ENCODE assay signal across 8 cellular contexts in genomic region chr19:36379510-36379819, GRCh38. TPM values are rescaled to one million over a fixed set of nuclear protein-coding genes. Genes with fewer than 3 reads are reported as not detected.
DNase-seq lines count a peak whose midpoint lies in the region; ATAC-seq, FAIRE-seq and TF ChIP-seq lines count a peak whose summit lies in the region.

No MANE protein-coding gene starts in this region.

- CTCF ChIA-PET in K562 (lab: Yijun Ruan, JAX; ENCODE audit: low intra/inter-chr PET ratio): no interaction called here

- H3K27ac ChIP-seq in K562 (ENCODE audit: extremely low read depth, low read depth, low read length) (no peak overlapping the region), upper lobe of left lung (peak overlapping the region; percentile 83 to 85 (median 84))

- peaks cover 0 to 10% of the 10 kb centered on the region in 2 experiments; a peak in 2 of 5 replicates for H3K4me1 ChIP-seq in K562 (replicated peaks in 1 of 2; ENCODE audit: control insufficient read depth in 2 of 2, insufficient read depth in 2 of 2, low read length in 2 of 2)
- H3K4me1 ChIP-seq in upper lobe of left lung: peaks cover 8 to 17% (median 13%) of the 10 kb centered on the region in 4 donors

- intact Hi-C loops in K562 (cut with micrococcal nuclease): loop anchor here (2.0 kb wide), 1 partner anchor 113 kb away; no protein-coding TSS in a partner anchor

- no peaks in the 10 kb centered on the region for H3K9me1 ChIP-seq in K562 (ENCODE audit: control insufficient read depth, insufficient read depth, low read length)

- H3K27me3 ChIP-seq in K562 (ENCODE audit: control insufficient read depth in 2 of 2, insufficient read depth in 2 of 2, low read length in 2 of 2): no peaks in the 10 kb centered on the region
- H3K27me3 ChIP-seq in upper lobe of left lung: no peaks in the 10 kb centered on the region

- H3K36me3 ChIP-seq in K562 (ENCODE audit: control insufficient read depth, insufficient read depth, low read length) (no peaks in the 10 kb centered on the region), upper lobe of left lung (no peaks in the 10 kb centered on the region)

- FAIRE-seq in K562 (lab: Jason Lieb, UNC): no peak

- H3K4me3 ChIP-seq in K562 (peak overlapping the region; percentile 65; the same call in 1 of the 2 replicates), upper lobe of left lung (peak overlapping the region in 3 of 4 donors; percentile 73 to 91 (median 82))

- H2AFZ ChIP-seq in K562 (ENCODE audit: low read depth, low read length): peak overlapping the region; percentile 78

- TF ChIP-seq CTCF in K562 (IDR thresholded peaks at IDR 0.05 in 2 of 3, conservative IDR thresholded peaks at IDR 0.05 in 1 of 3; ENCODE audit: insufficient read depth in 2 of 3, low read depth in 1 of 3, low read length in 3 of 3) (no peak), upper lobe of left lung (IDR thresholded peaks at IDR 0.05) (no peak)

- H3K27me3 Mint-ChIP-seq in activated naive CD4-positive, alpha-beta T cell treated with anti-CD3 and anti-CD28 coated beads, Interleukin-2, amount 50 U/mL, for 24 hours: no peaks in the 10 kb centered on the region
- no peaks in the 10 kb centered on the region for H3K27me3 Mint-ChIP-seq in memory B cell

- POLR2A ChIA-PET in K562 (lab: Yijun Ruan, JAX): interaction anchor here (0.5 to 2.1 kb wide), 6 partner anchors 11 to 945 kb away, joined by 3 to 10 read pairs (median 3); partner anchors contain the start of gene ZNF566

- H3K9me3 ChIP-seq in K562 (replicated peaks; ENCODE audit: control insufficient read depth, insufficient read depth, low read depth, low read length) (peaks cover 3% of the 10 kb centered on the region; the same call in 1 of the 2 replicates), upper lobe of left lung (peaks cover 0 to 5% (median 0%) of the 10 kb centered on the region in 4 donors)

- no TSS peak for BruUV-seq in K562 (replicated peaks; lab: Mats Ljungman, UMichigan)

- H3K79me2 ChIP-seq in K562 (ENCODE audit: control insufficient read depth, insufficient read depth, low read length): no peaks in the 10 kb centered on the region

- H3K4me1 Mint-ChIP-seq in activated naive CD4-positive, alpha-beta T cell treated with anti-CD3 and anti-CD28 coated beads, Interleukin-2, amount 50 U/mL, for 24 hours: peaks cover 21% of the 10 kb centered on the region
- peaks cover 12% of the 10 kb centered on the region for H3K4me1 Mint-ChIP-seq in memory B cell

- no peak for TF ChIP-seq POLR2A in K562 (conservative IDR thresholded peaks at IDR 0.05)
- no peak for TF ChIP-seq POLR2A in upper lobe of left lung (IDR thresholded peaks at IDR 0.05)

- peak overlapping the region; percentile 88 for H3K4me3 Mint-ChIP-seq in activated naive CD4-positive, alpha-beta T cell treated with anti-CD3 and anti-CD28 coated beads, Interleukin-2, amount 50 U/mL, for 24 hours
- peak overlapping the region; percentile 95 for H3K4me3 Mint-ChIP-seq in memory B cell

- no peak overlapping the region for H3K27ac Mint-ChIP-seq in activated naive CD4-positive, alpha-beta T cell treated with anti-CD3 and anti-CD28 coated beads, Interleukin-2, amount 50 U/mL, for 24 hours
- peak overlapping the region; percentile 96 for H3K27ac Mint-ChIP-seq in memory B cell

- peaks cover 15% of the 10 kb centered on the region for H3K36me3 Mint-ChIP-seq in activated naive CD4-positive, alpha-beta T cell treated with anti-CD3 and anti-CD28 coated beads, Interleukin-2, amount 50 U/mL, for 24 hours
- H3K36me3 Mint-ChIP-seq in memory B cell: no peaks in the 10 kb centered on the region

- TF ChIP-seq EP300 in K562 (IDR thresholded peaks at IDR 0.05; ENCODE audit: low read length): no peak
- no peak for TF ChIP-seq EP300 in upper lobe of left lung (IDR thresholded peaks at IDR 0.05)

- WGBS in K562 (ENCODE audit: insufficient coverage, low coverage, missing lambda C conversion rate): 64% methylated on average over 7 of the region's 10 CpGs
- WGBS in upper lobe of left lung, 2 donors: 68 to 74% methylated on average over 10 of the region's 10 CpGs

- in situ Hi-C loops in K562 (cut with MboI): no loop called here

- no peak for TF ChIP-seq RAD21 in K562 (CRISPR knock-in tag; conservative IDR thresholded peaks at IDR 0.05 in 1 of 2, IDR thresholded peaks at IDR 0.05 in 1 of 2)

- peaks cover 5% of the 10 kb centered on the region for H3K9me3 Mint-ChIP-seq in activated naive CD4-positive, alpha-beta T cell treated with anti-CD3 and anti-CD28 coated beads, Interleukin-2, amount 50 U/mL, for 24 hours
- no peaks in the 10 kb centered on the region for H3K9me3 Mint-ChIP-seq in memory B cell

- no peak for DNase-seq in activated naive CD4-positive, alpha-beta T cell treated with Interleukin-2 at 50 U/mL for 16 hours
- DNase-seq in K562 (ENCODE audit: extremely low read depth in 1 of 4, low spot score in 3 of 4) (no peak), memory B cell (ENCODE audit: low spot score in 2 of 2) (no peak), upper lobe of left lung (no peak), SHP77 (lab: John Stamatoyannopoulos, UW) (no peak)
- no peak for DNase-seq in stimulated activated naive CD4-positive, alpha-beta T cell treated with Interleukin-2 at 50 U/mL for 16 hours (lab: John Stamatoyannopoulos, UW)

- H3K4me2 ChIP-seq in K562 (ENCODE audit: insufficient read depth, low read length): peak overlapping the region; percentile 32; the same call in 1 of the 2 replicates

- H4K20me1 ChIP-seq in K562 (replicated peaks; ENCODE audit: control insufficient read depth, insufficient read depth, low read length): no peaks in the 10 kb centered on the region

- H3K9ac ChIP-seq in K562 (ENCODE audit: insufficient read depth in 1 of 2, low read depth in 2 of 2, low read length in 2 of 2): peak overlapping the region in 1 of 2 experiments; percentile 64; a peak in 1 of 4 replicates

- no peak for ATAC-seq in K562
- no peak for ATAC-seq in memory B cell (ENCODE audit: low read depth)
- no peak for ATAC-seq in upper lobe of left lung (ENCODE audit: low FRiP score in 2 of 2)
- ATAC-seq in GM18861 (IDR thresholded peaks at IDR 0.05; ENCODE audit: unreplicated experiment): no peak

TF ChIP-seq in K562, 482 proteins besides CTCF, POLR2A, EP300 and RAD21 (continues in another document):
- TF ChIP-seq RFX1 (IDR thresholded peaks at IDR 0.05): no peak

RNA-seq across cellular contexts. Expression of gene ZFP14, which starts 0.5 kb away (rescaled TPM):
- 2.0 and 7.1 TPM in 2 replicates for total RNA-seq in K562 (2011; cell fraction: chromatin; rRNA removed; ENCODE audit: low replicate concordance)
- 1.3 and 2.3 TPM in 2 replicates for total RNA-seq in K562 (2011; cell fraction: nucleolus; rRNA removed)
- total RNA-seq in K562 (2011; cell fraction: nucleoplasm; rRNA removed): 2.7 and 3.1 TPM in 2 replicates
- total RNA-seq in K562 (2014; rRNA removed) (0.41 and 1.1 TPM in 2 replicates), K562 (2014; rRNA removed; fragmentation: Illumina TruSeq; extraction: Trizol) (1.5 and 2.1 TPM in 2 replicates), K562 (2015; rRNA removed; fragmentation: Illumina TruSeq; extraction: Trizol) (1.4 and 2.1 TPM in 2 replicates), K562 (2021) (0.65 and 1.2 TPM in 2 replicates), upper lobe of left lung (10 to 100 TPM in 1 of 6 donors, 1 to 10 TPM in 5; 1.7 to 11.5 (median 6.1) TPM)
- polyA plus RNA-seq in K562 (2011; rRNA removed) (1.3 and 1.9 TPM in 2 replicates), K562 (2014; fragmentation: Illumina TruSeq; extraction: Trizol) (0.35 and 0.80 TPM in 2 replicates), K562 (2014; fragmentation: Nextera tagmentation; extraction: Ambion mirVana) (1 to 10 TPM; 1.6 to 1.7 TPM), K562 (2014; rRNA removed) (0.30 and 0.94 TPM in 2 replicates)
- 0.22 and 0.59 TPM in 2 replicates for polyA plus RNA-seq in K562 (2011; cell fraction: cytosol; rRNA removed)
- 1.0 and 1.1 TPM in 2 replicates for polyA plus RNA-seq in K562 (2011; cell fraction: nucleus; rRNA removed)
- 0.82 and 0.89 TPM in 2 replicates for polyA plus RNA-seq in K562 (2012)
- 2.1 and 2.2 TPM in 2 replicates for polyA minus RNA-seq in K562 (2011; rRNA and poly(A)+ RNA removed)
- 0.18 and 0.38 TPM in 2 replicates for polyA minus RNA-seq in K562 (2011; cell fraction: cytosol; rRNA and poly(A)+ RNA removed)
- polyA minus RNA-seq in K562 (2011; cell fraction: nucleus; rRNA and poly(A)+ RNA removed): 0.94 and 1.7 TPM in 2 replicates

RNA-seq across cellular contexts. Expression of gene ZFP82, which starts 39.0 kb away (rescaled TPM):
- total RNA-seq in K562 (2011; cell fraction: chromatin; rRNA removed; ENCODE audit: low replicate concordance): 5.8 and 15.0 TPM in 2 replicates
- 5.0 and 7.0 TPM in 2 replicates for total RNA-seq in K562 (2011; cell fraction: nucleolus; rRNA removed)
- 7.0 and 7.6 TPM in 2 replicates for total RNA-seq in K562 (2011; cell fraction: nucleoplasm; rRNA removed)
- total RNA-seq in K562 (2014; rRNA removed) (2.0 and 2.2 TPM in 2 replicates), K562 (2014; rRNA removed; fragmentation: Illumina TruSeq; extraction: Trizol) (3.3 and 3.5 TPM in 2 replicates), K562 (2015; rRNA removed; fragmentation: Illumina TruSeq; extraction: Trizol) (2.6 and 3.2 TPM in 2 replicates), K562 (2021) (2.3 and 2.5 TPM in 2 replicates), upper lobe of left lung (1 to 10 TPM in 5 of 6 donors, under 1 TPM in 1; 0.78 to 8.1 (median 4.2) TPM)
- polyA plus RNA-seq in K562 (2011; rRNA removed) (2.4 and 7.0 TPM in 2 replicates), K562 (2014; fragmentation: Illumina TruSeq; extraction: Trizol) (2.8 and 3.0 TPM in 2 replicates), K562 (2014; fragmentation: Nextera tagmentation; extraction: Ambion mirVana) (1 to 10 TPM; 3.0 to 4.0 TPM), K562 (2014; rRNA removed) (2.3 and 2.5 TPM in 2 replicates)
- 1.1 TPM in 2 replicates for polyA plus RNA-seq in K562 (2011; cell fraction: cytosol; rRNA removed)
- 1.3 and 3.0 TPM in 2 replicates for polyA plus RNA-seq in K562 (2011; cell fraction: nucleus; rRNA removed)
- polyA plus RNA-seq in K562 (2012): 1.8 TPM in 2 replicates
- polyA minus RNA-seq in K562 (2011; rRNA and poly(A)+ RNA removed): 6.0 and 14.1 TPM in 2 replicates
- polyA minus RNA-seq in K562 (2011; cell fraction: cytosol; rRNA and poly(A)+ RNA removed): 0.73 and 4.1 TPM in 2 replicates
- 3.2 and 4.3 TPM in 2 replicates for polyA minus RNA-seq in K562 (2011; cell fraction: nucleus; rRNA and poly(A)+ RNA removed)
